Comparison of ENCODE assay signal across 8 cellular contexts in the genomic region with DNA sequence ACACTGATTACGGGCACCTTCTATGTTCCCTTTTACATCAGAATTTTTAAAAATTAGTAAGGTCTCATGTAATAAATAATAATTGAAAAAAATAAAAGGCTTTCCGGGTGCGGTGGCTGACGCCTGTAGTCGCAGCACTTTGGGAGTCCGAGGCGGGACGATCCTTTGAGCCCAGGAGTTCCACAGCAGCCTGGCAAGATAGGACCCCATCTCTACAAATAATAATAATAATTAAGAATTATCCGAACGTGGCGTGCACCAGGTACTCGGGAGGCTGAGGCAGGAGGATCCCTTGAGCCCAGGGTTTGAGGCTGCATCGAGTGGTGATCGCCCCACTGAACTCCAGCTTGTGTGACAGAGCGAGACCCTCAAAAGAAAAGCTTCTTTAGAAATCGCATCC. TPM values are rescaled to one million over a fixed set of nuclear protein-coding genes. Genes with fewer than 3 reads are reported as not detected.
DNase-seq lines count a peak whose midpoint lies in the region; ATAC-seq and TF ChIP-seq lines count a peak whose summit lies in the region.

No MANE protein-coding gene starts in this region.

- H3K4me1 ChIP-seq in A673 (ENCODE audit: insufficient read depth, low read length, poor library complexity, severe bottlenecking) (peaks cover 13% of the 10 kb centered on the region), colonic mucosa (no peaks in the 10 kb centered on the region)
- H3K4me1 ChIP-seq in naive thymus-derived CD4-positive, alpha-beta T cell (ENCODE audit: control insufficient read depth in 2 of 2, insufficient read depth in 2 of 2, low read length in 2 of 2) = peaks cover 13 to 25% of the 10 kb centered on the region in 2 donors

- peaks cover 0 to 10% (median 3%) of the 10 kb centered on the region in 5 donors for H3K36me3 Mint-ChIP-seq in naive thymus-derived CD4-positive, alpha-beta T cell

- H3K4me1 Mint-ChIP-seq in naive thymus-derived CD4-positive, alpha-beta T cell = peaks cover 25 to 52% (median 49%) of the 10 kb centered on the region in 7 donors

- H3K4me3 ChIP-seq in A673 (ENCODE audit: low read depth, low read length, poor library complexity, severe bottlenecking) (peak overlapping the region; percentile 98), colonic mucosa (peak overlapping the region; percentile 84)
- no peak overlapping the region for H3K4me3 ChIP-seq in naive thymus-derived CD4-positive, alpha-beta T cell (ENCODE audit: low read length)

- no peaks in the 10 kb centered on the region for H3K36me3 ChIP-seq in A673 (ENCODE audit: insufficient read depth, low read length, poor library complexity, severe bottlenecking)
- H3K36me3 ChIP-seq in KOPT-K1 (ENCODE audit: insufficient read depth, low read length) = peaks cover 23% of the 10 kb centered on the region
- no peaks in the 10 kb centered on the region for H3K36me3 ChIP-seq in colonic mucosa
- no peaks in the 10 kb centered on the region for H3K36me3 ChIP-seq in naive thymus-derived CD4-positive, alpha-beta T cell (ENCODE audit: control insufficient read depth in 2 of 3, insufficient read depth in 3 of 3, low read length in 3 of 3)

- H3K27ac ChIP-seq in A673 (ENCODE audit: low read depth, low read length, poor library complexity, severe bottlenecking) = peak overlapping the region; percentile 68
- peak overlapping the region; percentile 75 for H3K27ac ChIP-seq in KOPT-K1 (ENCODE audit: low read depth, low read length, poor library complexity, severe bottlenecking)
- H3K27ac ChIP-seq in colonic mucosa = peak overlapping the region; percentile 66
- peak overlapping the region; percentile 74 for H3K27ac ChIP-seq in naive thymus-derived CD4-positive, alpha-beta T cell (ENCODE audit: low read depth, low read length)

- H3K27me3 ChIP-seq in A673 (replicated peaks; ENCODE audit: insufficient read depth, low read depth, low read length, poor library complexity) (no peaks in the 10 kb centered on the region), colonic mucosa (no peaks in the 10 kb centered on the region)
- H3K27me3 ChIP-seq in naive thymus-derived CD4-positive, alpha-beta T cell (ENCODE audit: control insufficient read depth in 2 of 2, insufficient read depth in 2 of 2, low read length in 2 of 2) = no peaks in the 10 kb centered on the region

- POLR2A ChIA-PET in A673 (lab: Charles Lee; ENCODE audit: low non-redundant PET) = interaction anchor here (0.6 to 1.1 kb wide), 3 partner anchors 54 to 595 kb away, joined by 4 to 6 read pairs (median 5); a partner anchor contains a TSS
- POLR2A ChIA-PET in naive thymus-derived CD4-positive, alpha-beta T cell (lab: Charles Lee) = interaction anchor here (0.5 to 3.7 kb wide), 12 partner anchors 29 to 1752 kb away, joined by 3 to 80 read pairs (median 5); a partner anchor contains a TSS

- CTCF ChIA-PET in A673 (lab: Charles Lee) = interaction anchor here (0.6 kb wide), 1 partner anchor 49 kb away, joined by 3 read pairs; no protein-coding TSS in a partner anchor
- CTCF ChIA-PET in naive thymus-derived CD4-positive, alpha-beta T cell (lab: Charles Lee) = interaction anchor here (1.1 to 1.6 kb wide), 2 partner anchors 10 to 84 kb away, joined by 4 to 6 read pairs; no protein-coding TSS in a partner anchor

- no peaks in the 10 kb centered on the region for H3K9me3 Mint-ChIP-seq in naive thymus-derived CD4-positive, alpha-beta T cell

- peak overlapping the region in 9 of 10 donors; percentile 86 to 99 (median 97) for H3K4me3 Mint-ChIP-seq in naive thymus-derived CD4-positive, alpha-beta T cell

- no TSS peak for BruUV-seq in A673 (replicated peaks; lab: Mats Ljungman, UMichigan)

- no peaks in the 10 kb centered on the region for H3K27me3 Mint-ChIP-seq in naive thymus-derived CD4-positive, alpha-beta T cell

- TF ChIP-seq CTCF in A673 (conservative IDR thresholded peaks at IDR 0.05; ENCODE audit: low read depth, low read length) (no peak), colonic mucosa (IDR thresholded peaks at IDR 0.05) (no peak)

- no peak for ATAC-seq in naive thymus-derived CD4-positive, alpha-beta T cell
- no peak for ATAC-seq in GM19463 (IDR thresholded peaks at IDR 0.05; ENCODE audit: unreplicated experiment)

- no peak for DNase-seq in A673 (ENCODE audit: low spot score)
- DNase-seq in colonic mucosa = no peak
- DNase-seq in naive thymus-derived CD4-positive, alpha-beta T cell = no peak
- no peak for DNase-seq in SKM-1 treated with dmso at 0.1 percent for 144 hours (lab: John Stamatoyannopoulos, UW; ENCODE audit: unreplicated experiment)
- DNase-seq in SHP77 (lab: John Stamatoyannopoulos, UW) = no peak
- DNase-seq in stimulated activated CD4-positive, alpha-beta T cell treated with anti-CD3 and anti-CD28 coated beads, Interleukin-2, amount 100 ng/mL, for 24 hours = no peak

- peak overlapping the region; percentile 88 to 99 (median 96) for H3K27ac Mint-ChIP-seq in naive thymus-derived CD4-positive, alpha-beta T cell

- intact Hi-C loops in A673 (cut with micrococcal nuclease; ENCODE audit: unreplicated experiment) = loop anchor here (1.0 kb wide), 1 partner anchor 12 kb away; no protein-coding TSS in a partner anchor
- intact Hi-C loops in colonic mucosa (cut with DNase I) = loop anchor here (5.0 kb wide), 1 partner anchor 52 kb away; a partner anchor contains a TSS
- intact Hi-C loops in naive thymus-derived CD4-positive, alpha-beta T cell (cut with micrococcal nuclease) = loop anchor here (1.0 to 10.0 kb wide), 15 partner anchors 40 to 1752 kb away; a partner anchor contains a TSS

- H3K9ac ChIP-seq in colonic mucosa (ENCODE audit: low read depth in 2 of 2, low read length in 2 of 2) = peak overlapping the region in 1 of 2 donors; percentile 73

- H3K9me3 ChIP-seq in A673 (ENCODE audit: low read depth, low read length, poor library complexity, severe bottlenecking) = no peaks in the 10 kb centered on the region
- H3K9me3 ChIP-seq in KOPT-K1 (ENCODE audit: insufficient read depth, low read length, poor library complexity, severe bottlenecking) = no peaks in the 10 kb centered on the region
- no peaks in the 10 kb centered on the region for H3K9me3 ChIP-seq in colonic mucosa
- no peaks in the 10 kb centered on the region for H3K9me3 ChIP-seq in naive thymus-derived CD4-positive, alpha-beta T cell (ENCODE audit: control insufficient read depth in 2 of 3, low read length in 3 of 3)

RNA-seq across cellular contexts. Expression of a gene that starts 0.8 kb away (rescaled TPM):
- total RNA-seq in A673 (2021) = 26.7 and 31.6 TPM in 2 replicates
- total RNA-seq in colonic mucosa = 10 to 100 TPM; 45.6 to 67.2 TPM
- 10 to 100 TPM; 20.1 to 32.6 (median 27.4) TPM for total RNA-seq in naive thymus-derived CD4-positive, alpha-beta T cell
- 10 to 100 TPM; 36.5 to 37.0 TPM for polyA plus RNA-seq in naive thymus-derived CD4-positive, alpha-beta T cell

RNA-seq across cellular contexts. Expression of a gene that starts 51.4 kb away (rescaled TPM):
- total RNA-seq in A673 (2021) = 33.5 and 36.4 TPM in 2 replicates
- total RNA-seq in colonic mucosa = 10 to 100 TPM; 41.9 to 57.2 TPM
- total RNA-seq in naive thymus-derived CD4-positive, alpha-beta T cell = 10 to 100 TPM; 49.7 to 80.5 (median 54.2) TPM
- polyA plus RNA-seq in naive thymus-derived CD4-positive, alpha-beta T cell = 10 to 100 TPM; 51.1 to 60.4 TPM

RNA-seq across cellular contexts. Expression of a gene that starts 55.1 kb away (rescaled TPM):
- total RNA-seq in A673 (2021) = 1,005 and 1,095 TPM in 2 replicates
- total RNA-seq in colonic mucosa = 100 to 1,000 TPM; 227 to 564 TPM
- total RNA-seq in naive thymus-derived CD4-positive, alpha-beta T cell = 100 to 1,000 TPM in 3 of 5 experiments, 10 to 100 TPM in 2; 82.2 to 407 (median 123) TPM
- polyA plus RNA-seq in naive thymus-derived CD4-positive, alpha-beta T cell = 100 to 1,000 TPM; 381 to 414 TPM
